In the genomic region with DNA sequence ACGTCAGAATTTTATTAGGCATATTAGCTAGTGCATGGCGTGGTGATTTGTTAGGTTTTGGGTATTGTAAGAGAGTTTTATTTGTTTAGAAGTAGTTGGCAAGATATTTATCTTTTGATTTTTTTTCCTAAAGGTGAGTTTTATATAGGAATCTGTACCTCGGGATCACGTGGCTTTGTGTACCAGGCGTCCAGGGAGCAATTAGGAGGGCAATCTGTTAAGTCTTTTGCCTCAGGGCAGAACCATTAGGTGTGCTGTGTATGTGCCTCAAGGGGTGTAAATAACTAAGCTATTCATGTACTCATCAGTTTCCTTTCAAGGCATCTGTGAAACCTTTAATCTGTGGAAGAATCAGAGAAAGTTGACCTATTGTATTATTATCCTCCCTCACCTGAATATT, we compare ENCODE assay signal across 17 cellular contexts. TPM values are rescaled to one million over a fixed set of nuclear protein-coding genes. Genes with fewer than 3 reads are reported as not detected.
DNase-seq lines count a peak whose midpoint lies in the region; TF ChIP-seq lines count a peak whose summit lies in the region.
"Had no signal": no experiment of that assay in that cellular context is flagged by ENCODE, and none has a peak within 500 bp of the region (broad histone marks: within the 10 kb centered on the region; RNA-seq: fewer than 3 reads in every experiment).

No MANE protein-coding gene starts in this region.

- H3K27me3 ChIP-seq in Karpas-422 (ENCODE audit: low read length) (no peaks in the 10 kb centered on the region), WERI-Rb-1 (ENCODE audit: insufficient read depth, low read depth, severe bottlenecking) (no peaks in the 10 kb centered on the region)
- H3K27me3 ChIP-seq: BLaER1 treated with 17β-estradiol and CSF1 and Interleukin-3, amounts not matched to agents 10 nM and 100 nM had no signal

- peaks cover 13% of the 10 kb centered on the region; the same call in 1 of the 2 replicates for H4K20me1 ChIP-seq in Karpas-422 (ENCODE audit: insufficient read depth, low read depth, low read length)

- no peak overlapping the region for H3K9ac ChIP-seq in Karpas-422 (ENCODE audit: low read length)
- H3K9ac ChIP-seq: BLaER1 treated with 17β-estradiol and CSF1 and Interleukin-3, amounts not matched to agents 10 nM and 100 nM; SK-N-SH had no signal

- CTCF ChIA-PET in RWPE1 (lab: Yijun Ruan, JAX) = no interaction called here
- CTCF ChIA-PET in HEK293T (lab: Yijun Ruan, JAX) = no interaction called here

- H3K36me3 ChIP-seq in Karpas-422 (ENCODE audit: insufficient read depth, low read length) = no peaks in the 10 kb centered on the region
- H3K36me3 ChIP-seq in WERI-Rb-1 = no peaks in the 10 kb centered on the region

- H3K4me3 ChIP-seq in Karpas-422 (ENCODE audit: low read length) (no peak overlapping the region), WERI-Rb-1 (ENCODE audit: low read depth, low read length) (no peak overlapping the region)
- H3K4me3 ChIP-seq: BLaER1 treated with 17β-estradiol and CSF1 and Interleukin-3, amounts not matched to agents 10 nM and 100 nM had no signal

- H3K36me3 Mint-ChIP-seq in progenitor cell of endocrine pancreas (ENCODE audit: insufficient read depth) = peaks cover 20% of the 10 kb centered on the region

- POLR2A ChIA-PET in RWPE1 (lab: Yijun Ruan, JAX; ENCODE audit: low non-redundant PET) = no interaction called here
- POLR2A ChIA-PET in HEK293T (lab: Yijun Ruan, JAX) = no interaction called here

- H3K27me3 Mint-ChIP-seq in progenitor cell of endocrine pancreas = no peaks in the 10 kb centered on the region

- H3K4me1 ChIP-seq in Karpas-422 (ENCODE audit: low read length) = no peaks in the 10 kb centered on the region

- H2AFZ ChIP-seq in Karpas-422 (ENCODE audit: low read length) = no peak overlapping the region

- peaks cover 15% of the 10 kb centered on the region for H3K4me1 Mint-ChIP-seq in progenitor cell of endocrine pancreas (ENCODE audit: low read depth)

- DNase-seq in Karpas-422 (peak; percentile 5), NCI-H146 treated with DMSO at 0.1 percent for 48 hours (lab: John Stamatoyannopoulos, UW; ENCODE audit: unreplicated experiment) (peak; percentile 95), RWPE1 (ENCODE audit: low spot score) (peak; percentile 42), progenitor cell of endocrine pancreas (ENCODE audit: low spot score, unreplicated experiment) (no peak), WERI-Rb-1 (no peak), HEK293T (ENCODE audit: extremely low spot score) (no peak), caudate nucleus (lab: John Stamatoyannopoulos, UW) (no peak)
- DNase-seq: DMS153, EL, NCI-H1048, NCI-H2029 treated with DMSO at 0.1 percent for 48 hours, NCI-H446, NCI-H82, Right ventricle myocardium superior, SK-N-SH had no signal

- H3K9me2 ChIP-seq in Karpas-422 (replicated peaks; ENCODE audit: insufficient read depth, low read length) = no peaks in the 10 kb centered on the region
- H3K9me2 ChIP-seq: SK-N-SH had no signal

- H3K9me3 ChIP-seq in Karpas-422 (ENCODE audit: low read length) = no peaks in the 10 kb centered on the region
- no peaks in the 10 kb centered on the region for H3K9me3 ChIP-seq in WERI-Rb-1 (ENCODE audit: severe bottlenecking)
- H3K9me3 ChIP-seq: SK-N-SH had no signal

- no peak overlapping the region for H3K27ac ChIP-seq in Karpas-422 (ENCODE audit: low read length)
- no peak overlapping the region for H3K27ac ChIP-seq in RWPE1
- no peak overlapping the region for H3K27ac ChIP-seq in WERI-Rb-1
- H3K27ac ChIP-seq in caudate nucleus (ENCODE audit: low read depth, low read length) = no peak overlapping the region
- H3K27ac ChIP-seq: BLaER1 treated with 17β-estradiol and CSF1 and Interleukin-3, amounts not matched to agents 10 nM and 100 nM; HL-60 had no signal

- H3K9me3 Mint-ChIP-seq in progenitor cell of endocrine pancreas (ENCODE audit: low read depth) = peaks cover 6% of the 10 kb centered on the region

- no peak overlapping the region for H3K4me2 ChIP-seq in Karpas-422 (ENCODE audit: low read depth, low read length, poor library complexity, severe bottlenecking)
- H3K4me2 ChIP-seq: BLaER1 treated with 17β-estradiol and CSF1 and Interleukin-3, amounts not matched to agents 10 nM and 100 nM; SK-N-SH had no signal

- no peak overlapping the region for H3K4me3 Mint-ChIP-seq in progenitor cell of endocrine pancreas (ENCODE audit: low read depth)

- TF ChIP-seq CTCF in RWPE1 (conservative IDR thresholded peaks at IDR 0.05; ENCODE audit: low read depth) (no peak), progenitor cell of endocrine pancreas (IDR thresholded peaks at IDR 0.05; ENCODE audit: unreplicated experiment) (no peak), WERI-Rb-1 (IDR thresholded peaks at IDR 0.05; ENCODE audit: low read depth, low read length) (no peak)

- H3K79me2 ChIP-seq in Karpas-422 (ENCODE audit: low read length) = no peaks in the 10 kb centered on the region

- H3K27ac Mint-ChIP-seq in progenitor cell of endocrine pancreas = peak overlapping the region; percentile 29

TF ChIP-seq in HEK293T, 16 proteins besides CTCF, POLR2A, EP300 and RAD21:
- TF ChIP-seq SP1 (IDR thresholded peaks at IDR 0.05) (no peak), HDGF (IDR thresholded peaks at IDR 0.05; ENCODE audit: borderline replicate concordance) (no peak), BHLHE40 (IDR thresholded peaks at IDR 0.05; ENCODE audit: borderline replicate concordance) (no peak), ZNF384 (IDR thresholded peaks at IDR 0.05) (no peak), FOXK2 (IDR thresholded peaks at IDR 0.05) (no peak), ARNT (IDR thresholded peaks at IDR 0.05) (no peak), L3MBTL2 (conservative IDR thresholded peaks at IDR 0.05) (no peak), LEF1 (IDR thresholded peaks at IDR 0.05; ENCODE audit: borderline replicate concordance) (no peak)
TF ChIP-seq in HEK293T: peak in this region for 0.

RNA-seq across cellular contexts. Expression of a gene that starts 39.4 kb away (rescaled TPM):
- total RNA-seq in Karpas-422 (2014; rRNA removed; shearing (Covaris generic); ENCODE audit: low replicate concordance) = 1.7 and 4.2 TPM in 2 replicates
- 33.4 and 35.2 TPM in 2 replicates for total RNA-seq in progenitor cell of endocrine pancreas

Comparison
In these comparisons a context has a peak if more than half of its experiments do, and no peak if none do; other contexts are left out.
1. DNase-seq: peak in Karpas-422 (single experiment), NCI-H146 treated with DMSO at 0.1 percent for 48 hours (single experiment) and RWPE1 (single experiment); none in progenitor cell of endocrine pancreas (single experiment), WERI-Rb-1 (single experiment), HEK293T (single experiment) and caudate nucleus (0 of 61).